8 cellular contexts compared by ENCODE assay signal in the genomic region with DNA sequence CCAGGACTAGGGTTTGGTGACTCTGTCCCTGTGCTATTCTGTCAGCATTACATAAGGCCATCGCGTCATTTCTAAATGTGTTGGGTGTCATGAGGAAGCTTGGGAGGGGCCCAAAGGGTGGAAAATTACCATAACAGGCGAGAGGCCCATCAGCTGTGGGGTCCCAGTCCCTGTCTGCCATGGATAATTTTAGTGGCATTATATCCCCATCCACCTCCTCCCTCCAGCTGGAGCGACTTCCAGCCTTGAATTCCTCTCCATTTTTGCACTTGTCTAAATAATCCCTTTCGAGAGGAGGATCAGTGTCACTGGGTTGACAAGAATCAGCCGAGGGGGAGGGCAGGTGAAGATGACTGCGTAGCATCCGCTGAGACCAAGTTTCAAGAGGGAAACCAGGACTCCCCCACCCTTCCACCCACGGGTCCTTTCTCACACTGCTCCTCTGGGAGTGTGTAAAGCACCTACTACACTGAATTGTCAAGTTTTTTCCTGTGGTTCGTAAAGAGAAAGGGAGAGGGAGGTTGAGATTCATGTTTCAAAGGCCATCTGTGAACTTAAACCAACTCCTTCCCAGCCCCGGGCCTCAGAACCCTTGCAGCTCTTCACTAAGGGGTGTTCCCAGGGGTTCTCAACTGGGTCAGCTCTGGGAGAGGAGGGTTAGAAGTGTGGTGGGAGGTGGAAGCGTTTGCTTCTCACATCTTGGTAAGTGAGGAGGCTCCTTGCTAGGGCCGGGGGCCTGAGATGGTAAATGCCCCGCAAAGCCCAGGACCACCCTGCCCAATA. TPM values are rescaled to one million over a fixed set of nuclear protein-coding genes. Genes with fewer than 3 reads are reported as not detected.
A peak's percentile ranks its signal among the peaks of the same experiment; 100 is the strongest.
DNase-seq lines count a peak whose midpoint lies in the region; ATAC-seq, FAIRE-seq and TF ChIP-seq lines count a peak whose summit lies in the region.
"Had no signal": no experiment of that assay in that cellular context is flagged by ENCODE, and none has a peak within 500 bp of the region (broad histone marks: within the 10 kb centered on the region; RNA-seq: fewer than 3 reads in every experiment).

No MANE protein-coding gene starts in this region.

- H3K9me3 Mint-ChIP-seq in osteocyte (ENCODE audit: unreplicated experiment), result no peaks in the 10 kb centered on the region

- TF ChIP-seq CTCF in osteocyte (IDR thresholded peaks at IDR 0.05), result no peak

- no peak overlapping the region for H3K4me3 Mint-ChIP-seq in osteocyte (ENCODE audit: unreplicated experiment)

- ATAC-seq in GM18520 (IDR thresholded peaks at IDR 0.05; ENCODE audit: unreplicated experiment), result peak; percentile 57
- peak; percentile 74 for ATAC-seq in GM21447 (IDR thresholded peaks at IDR 0.05; ENCODE audit: unreplicated experiment)
- peak; percentile 70 for ATAC-seq in HG03439 (IDR thresholded peaks at IDR 0.05; ENCODE audit: unreplicated experiment)
- ATAC-seq: Panc1 had no signal

- peaks cover 4% of the 10 kb centered on the region for H3K4me1 Mint-ChIP-seq in osteocyte (ENCODE audit: unreplicated experiment)

- no peaks in the 10 kb centered on the region for H3K27me3 Mint-ChIP-seq in osteocyte (ENCODE audit: unreplicated experiment)

- no peak overlapping the region for H3K27ac Mint-ChIP-seq in osteocyte (ENCODE audit: unreplicated experiment)

- H3K36me3 Mint-ChIP-seq in osteocyte (ENCODE audit: unreplicated experiment), result no peaks in the 10 kb centered on the region

- peak; percentile 63 for DNase-seq in osteocyte (ENCODE audit: extremely low spot score, unreplicated experiment)
- DNase-seq in GM03348 (ENCODE audit: low spot score), result no peak
- DNase-seq in NCI-H146 treated with DMSO at 0.1 percent for 48 hours (lab: John Stamatoyannopoulos, UW; ENCODE audit: unreplicated experiment), result no peak
- no peak for DNase-seq in urothelium cell line (ENCODE audit: low spot score)

- no peak for FAIRE-seq in urothelium cell line (lab: Jason Lieb, UNC)

RNA-seq across cellular contexts. Expression of a gene that starts 29.2 kb away (rescaled TPM):
- 3.3 and 3.7 TPM in 2 replicates for total RNA-seq in osteocyte

RNA-seq across cellular contexts. Expression of a gene that starts 36.1 kb away (rescaled TPM):
- total RNA-seq in osteocyte, result 30.5 and 34.7 TPM in 2 replicates
